8 cellular contexts compared by ENCODE assay signal in genomic region chr7:143837223-143837622, GRCh38.
DNase-seq lines count a peak whose midpoint lies in the region; ATAC-seq and TF ChIP-seq lines count a peak whose summit lies in the region.
"Not testable (repeated sequence)": the region's sequence is repeated elsewhere in the genome, so short reads cannot be mapped to it uniquely, and the experiment has no call there.

No MANE protein-coding gene starts in this region.

- not testable (repeated sequence) for H3K27ac ChIP-seq in fibroblast of lung (ENCODE audit: insufficient read depth, low read length); neutrophil

- not testable (repeated sequence) for H3K4me1 ChIP-seq in Caco-2; fibroblast of lung (ENCODE audit: control insufficient read depth, extremely low read depth, insufficient read depth, low read length); neutrophil (ENCODE audit: control insufficient read depth in 1 of 2, insufficient read depth in 1 of 2, low read depth in 1 of 2, low read length in 1 of 2)

- CTCF ChIA-PET in Caco-2 (lab: Charles Lee); T-cell (lab: Charles Lee): not testable (repeated sequence)

- not testable (repeated sequence) for H3K27me3 Mint-ChIP-seq in Caco-2 (ENCODE audit: insufficient read depth, unreplicated experiment); T-cell; activated T-helper 2 cell treated with anti-CD3 and anti-CD28 coated beads, Interferon-gamma antibody, Interleukin-2, Interleukin-4, amounts not matched to agents 10 μg/mL and 5 μg/mL and 100 μg/mL, durations not matched to agents 14 hours and 24 hours and 36 hours (ENCODE audit: low read depth)

- not testable (repeated sequence) for H3K79me2 ChIP-seq in fibroblast of lung (ENCODE audit: control insufficient read depth, insufficient read depth, low read length)

- not testable (repeated sequence) for H3K4me2 ChIP-seq in fibroblast of lung (ENCODE audit: extremely low read depth, insufficient read depth, low read length)

- not testable (repeated sequence) for H3K36me3 Mint-ChIP-seq in Caco-2 (ENCODE audit: insufficient read depth, unreplicated experiment); T-cell; activated T-helper 2 cell treated with anti-CD3 and anti-CD28 coated beads, Interferon-gamma antibody, Interleukin-2, Interleukin-4, amounts not matched to agents 10 μg/mL and 5 μg/mL and 100 μg/mL, durations not matched to agents 14 hours and 24 hours and 36 hours (ENCODE audit: low read depth)

- not testable (repeated sequence) for H3K4me3 Mint-ChIP-seq in Caco-2 (ENCODE audit: unreplicated experiment); activated T-helper 2 cell treated with anti-CD3 and anti-CD28 coated beads, Interferon-gamma antibody, Interleukin-2, Interleukin-4, amounts not matched to agents 10 μg/mL and 5 μg/mL and 100 μg/mL, durations not matched to agents 14 hours and 24 hours and 36 hours (ENCODE audit: low read depth)
- peak overlapping the region in 1 of 3 donors; percentile 49 for H3K4me3 Mint-ChIP-seq in T-cell

- ATAC-seq in GM19468 (IDR thresholded peaks at IDR 0.05; ENCODE audit: extremely low read depth, unreplicated experiment) (peak; percentile 59), HG03097 (IDR thresholded peaks at IDR 0.05; ENCODE audit: low FRiP score, unreplicated experiment) (peak; percentile 58), T-cell (replicated peaks in 1 of 4) (peak; percentile 54 to 73 (median 68))

- POLR2A ChIA-PET in Caco-2 (lab: Charles Lee); T-cell (lab: Charles Lee): not testable (repeated sequence)

- H4K20me1 ChIP-seq in fibroblast of lung (ENCODE audit: control insufficient read depth, extremely low read depth, insufficient read depth, low read length): not testable (repeated sequence)

- not testable (repeated sequence) for H3K9me3 ChIP-seq in Caco-2; fibroblast of lung (ENCODE audit: control insufficient read depth, insufficient read depth, low read depth, low read length); neutrophil

- not testable (repeated sequence) for H3K4me1 Mint-ChIP-seq in Caco-2 (ENCODE audit: low read depth, unreplicated experiment); T-cell; activated T-helper 2 cell treated with anti-CD3 and anti-CD28 coated beads, Interferon-gamma antibody, Interleukin-2, Interleukin-4, amounts not matched to agents 10 μg/mL and 5 μg/mL and 100 μg/mL, durations not matched to agents 14 hours and 24 hours and 36 hours (ENCODE audit: low read depth)

- DNase-seq in Caco-2 (peak; percentile 86 to 96), T-cell (peak; percentile 77 to 98 (median 90))
- DNase-seq in activated T-helper 2 cell treated with anti-CD3 and anti-CD28 coated beads, Interferon-gamma antibody, Interleukin-2, Interleukin-4, amounts not matched to agents 10 μg/mL and 5 μg/mL and 100 μg/mL, durations not matched to agents 14 hours and 24 hours and 36 hours (ENCODE audit: low spot score): peak; percentile 90
- not testable (repeated sequence) for DNase-seq in fibroblast of lung (ENCODE audit: low read depth in 2 of 2)
- peak; percentile 90 to 92 for DNase-seq in stimulated activated CD8-positive, alpha-beta memory T cell treated with anti-CD3 and anti-CD28 coated beads, Interleukin-4, amount 100 ng/mL, for 1 hour (ENCODE audit: low read depth in 2 of 2, low spot score in 1 of 2)

- H3K36me3 ChIP-seq in Caco-2 (ENCODE audit: control insufficient read depth, insufficient read depth, low read length); fibroblast of lung (ENCODE audit: control insufficient read depth, insufficient read depth, low read length); neutrophil: not testable (repeated sequence)

- not testable (repeated sequence) for H3K27me3 ChIP-seq in Caco-2 (replicated peaks; ENCODE audit: control insufficient read depth, insufficient read depth, low read length); fibroblast of lung (ENCODE audit: control insufficient read depth, insufficient read depth, low read length); neutrophil

- H3K4me3 ChIP-seq in Caco-2 (ENCODE audit: low read depth, low read length) (peak overlapping the region; percentile 15), fibroblast of lung (replicated peaks in 1 of 4; ENCODE audit: control extremely low read depth in 1 of 4, insufficient read depth in 1 of 4, low read depth in 3 of 4, low read length in 4 of 4) (peak overlapping the region in 2 of 4 experiments; percentile 28 to 30), neutrophil (ENCODE audit: low read depth in 1 of 2, low read length in 1 of 2) (peak overlapping the region in 1 of 2 experiments; percentile 37)

- intact Hi-C loops in Caco-2 (cut with micrococcal nuclease; ENCODE audit: unreplicated experiment); activated T-helper 2 cell treated with anti-CD3 and anti-CD28 coated beads, Interferon-gamma antibody, Interleukin-2, Interleukin-4, amounts not matched to agents 10 μg/mL and 5 μg/mL and 100 μg/mL, durations not matched to agents 14 hours and 24 hours and 36 hours (cut with micrococcal nuclease): not testable (repeated sequence)

- H3K9me3 Mint-ChIP-seq in Caco-2 (ENCODE audit: unreplicated experiment); T-cell; activated T-helper 2 cell treated with anti-CD3 and anti-CD28 coated beads, Interferon-gamma antibody, Interleukin-2, Interleukin-4, amounts not matched to agents 10 μg/mL and 5 μg/mL and 100 μg/mL, durations not matched to agents 14 hours and 24 hours and 36 hours: not testable (repeated sequence)

- BruUV-seq in Caco-2 (replicated peaks; lab: Mats Ljungman, UMichigan): not testable (repeated sequence)

- not testable (repeated sequence) for H3K27ac Mint-ChIP-seq in Caco-2 (ENCODE audit: unreplicated experiment); T-cell; activated T-helper 2 cell treated with anti-CD3 and anti-CD28 coated beads, Interferon-gamma antibody, Interleukin-2, Interleukin-4, amounts not matched to agents 10 μg/mL and 5 μg/mL and 100 μg/mL, durations not matched to agents 14 hours and 24 hours and 36 hours

- not testable (repeated sequence) for H3K9ac ChIP-seq in fibroblast of lung (ENCODE audit: insufficient read depth, low read length)

- TF ChIP-seq CTCF in Caco-2 (IDR thresholded peaks at IDR 0.05; ENCODE audit: insufficient read depth in 1 of 2, low read depth in 1 of 2, low read length in 1 of 2, severe bottlenecking in 1 of 2, unreplicated experiment in 1 of 2) (peak; percentile 46 to 78), fibroblast of lung (conservative IDR thresholded peaks at IDR 0.05 in 1 of 2, IDR thresholded peaks at IDR 0.05 in 1 of 2; ENCODE audit: low read depth in 1 of 2, low read length in 2 of 2) (peak; percentile 10 to 21), neutrophil (IDR thresholded peaks at IDR 0.05) (peak; percentile 81)

- not testable (repeated sequence) for H2AFZ ChIP-seq in fibroblast of lung (ENCODE audit: low read length)

Comparison
In these comparisons a context has a peak if more than half of its experiments do, and no peak if none do; other contexts are left out.
1. CTCF ChIP-seq: peak in every context shown above with its lines; median percentile 81 in neutrophil; 62 in Caco-2; 16 in fibroblast of lung.